In genomic region chr2:164514491-164514890, GRCh38 we compare ENCODE assay signal across 1 cellular context.
TF ChIP-seq lines count a peak whose summit lies in the region.

No MANE protein-coding gene starts in this region.

TF ChIP-seq in HepG2, 621 proteins besides CTCF, POLR2A, EP300 and RAD21 (continued from another document and continues in another):
- peak; percentile 78; the same call in 1 of the 2 replicates for TF ChIP-seq ZNF280D (CRISPR knock-in tag; IDR thresholded peaks at IDR 0.05)
- no peak for TF ChIP-seq ZNF10 (CRISPR knock-in tag; IDR thresholded peaks at IDR 0.05; ENCODE audit: borderline replicate concordance, low read depth)
- no peak for TF ChIP-seq MNT (IDR thresholded peaks at IDR 0.05)
- no peak for TF ChIP-seq ZNF274 (CRISPR knock-in tag; IDR thresholded peaks at IDR 0.05)
- TF ChIP-seq ZKSCAN1 (IDR thresholded peaks at IDR 0.05; ENCODE audit: low read length) = no peak
- TF ChIP-seq KLF9 (CRISPR knock-in tag; IDR thresholded peaks at IDR 0.05; ENCODE audit: low read depth) = no peak
- no peak for TF ChIP-seq KDM4B (CRISPR knock-in tag; IDR thresholded peaks at IDR 0.05)
- TF ChIP-seq KDM6A (CRISPR knock-in tag; IDR thresholded peaks at IDR 0.05; ENCODE audit: low read depth) = peak; percentile 39
- TF ChIP-seq EEA1 (CRISPR knock-in tag; IDR thresholded peaks at IDR 0.05; ENCODE audit: borderline replicate concordance) = no peak
- no peak for TF ChIP-seq ZNF780A (CRISPR knock-in tag; IDR thresholded peaks at IDR 0.05)
- TF ChIP-seq ZBED4 (CRISPR knock-in tag; IDR thresholded peaks at IDR 0.05; ENCODE audit: borderline replicate concordance) = no peak
- no peak for TF ChIP-seq ISL2 (CRISPR knock-in tag; IDR thresholded peaks at IDR 0.05)
- no peak for TF ChIP-seq RAD51 (IDR thresholded peaks at IDR 0.05; ENCODE audit: borderline replicate concordance)
- TF ChIP-seq ZNF883 (CRISPR knock-in tag; IDR thresholded peaks at IDR 0.05; ENCODE audit: not compliant biosample characterization) = no peak
- TF ChIP-seq PRPF4 (IDR thresholded peaks at IDR 0.05; ENCODE audit: low read depth, low read length, poor library complexity, severe bottlenecking) = no peak
- no peak for TF ChIP-seq ZNF766 (CRISPR knock-in tag; IDR thresholded peaks at IDR 0.05; ENCODE audit: borderline replicate concordance)
- TF ChIP-seq IKZF5 (CRISPR knock-in tag; IDR thresholded peaks at IDR 0.05) = no peak
- no peak for TF ChIP-seq NR1H2 (CRISPR knock-in tag; IDR thresholded peaks at IDR 0.05; ENCODE audit: borderline replicate concordance, low read depth)
- no peak for TF ChIP-seq ISX (CRISPR knock-in tag; conservative IDR thresholded peaks at IDR 0.05)
- no peak; the same call in 1 of the 2 replicates for TF ChIP-seq ZNF430 (CRISPR knock-in tag; IDR thresholded peaks at IDR 0.05)
- no peak for TF ChIP-seq SP140L (CRISPR knock-in tag; IDR thresholded peaks at IDR 0.05; ENCODE audit: borderline replicate concordance)
- TF ChIP-seq JUNB (CRISPR knock-in tag; IDR thresholded peaks at IDR 0.05; ENCODE audit: borderline replicate concordance) = peak; percentile 65; the same call in 1 of the 2 replicates
- no peak for TF ChIP-seq BCLAF1 (IDR thresholded peaks at IDR 0.05)
- no peak for TF ChIP-seq NR2F1 (CRISPR knock-in tag; IDR thresholded peaks at IDR 0.05)
- TF ChIP-seq SIN3A (IDR thresholded peaks at IDR 0.05; ENCODE audit: borderline replicate concordance, low read depth, low read length) = no peak
- no peak for TF ChIP-seq NONO (IDR thresholded peaks at IDR 0.05)
- TF ChIP-seq NONO (CRISPR knock-in tag; conservative IDR thresholded peaks at IDR 0.05) = no peak
- no peak for TF ChIP-seq HMGXB3 (CRISPR knock-in tag; IDR thresholded peaks at IDR 0.05; ENCODE audit: borderline replicate concordance)
- no peak for TF ChIP-seq ZBTB44 (CRISPR knock-in tag; IDR thresholded peaks at IDR 0.05)
